ENCODE assay signal across 30 cellular contexts in genomic region chr3:140055032-140055791, GRCh38.
"Had no signal": no experiment of that assay in that cellular context is flagged by ENCODE, and none has a peak within 500 bp of the region (broad histone marks: within the 10 kb centered on the region; RNA-seq: fewer than 3 reads in every experiment).

No MANE protein-coding gene starts in this region.

- H3K4me1 ChIP-seq: ascending aorta had no signal

- H3K27ac Mint-ChIP-seq: activated CD4-positive, alpha-beta T cell treated with anti-CD3 and anti-CD28 coated beads, Interleukin-2, amount 10 ng/mL, durations not matched to agents 24 days and 14 days; activated CD8-positive, alpha-beta T cell treated with anti-CD3 and anti-CD28 coated beads, Interleukin-2, amount 10 ng/mL, durations not matched to agents 7 days and 5 days; activated naive CD4-positive, alpha-beta T cell treated with anti-CD3 and anti-CD28 coated beads, Interleukin-2, amount 10 ng/mL, durations not matched to agents 7 days and 5 days; activated naive CD8-positive, alpha-beta T cell; activated T-helper 1 cell treated with anti-CD3 and anti-CD28 coated beads, Interleukin-12 subunit alpha, Interleukin-12 subunit beta, Interleukin-2, Interleukin-4 antibody, amounts not matched to agents 30 ng/mL and 10 ng/mL and 1 ng/mL, durations not matched to agents 14 hours and 24 hours and 36 hours; IgD-negative memory B cell had no signal

- H3K9me3 ChIP-seq: ascending aorta, MG63, SJCRH30 had no signal

- H3K36me3 ChIP-seq: ascending aorta, cardiac muscle cell, MG63, SJCRH30 had no signal

- H3K36me3 Mint-ChIP-seq: activated naive CD4-positive, alpha-beta T cell treated with anti-CD3 and anti-CD28 coated beads, Interleukin-2, amount 10 ng/mL, durations not matched to agents 7 days and 5 days; activated naive CD8-positive, alpha-beta T cell; IgD-negative memory B cell had no signal

- H3K27me3 Mint-ChIP-seq: activated CD4-positive, alpha-beta T cell treated with anti-CD3 and anti-CD28 coated beads, Interleukin-2, amount 10 ng/mL, durations not matched to agents 24 days and 14 days; activated naive CD4-positive, alpha-beta T cell treated with anti-CD3 and anti-CD28 coated beads, Interleukin-2, amount 10 ng/mL, durations not matched to agents 7 days and 5 days had no signal

- H3K4me3 Mint-ChIP-seq: activated CD4-positive, alpha-beta T cell treated with anti-CD3 and anti-CD28 coated beads, Interleukin-2, amount 10 ng/mL, durations not matched to agents 24 days and 14 days; activated CD8-positive, alpha-beta T cell treated with anti-CD3 and anti-CD28 coated beads, Interleukin-2, amount 10 ng/mL, durations not matched to agents 7 days and 5 days; activated naive CD4-positive, alpha-beta T cell treated with anti-CD3 and anti-CD28 coated beads, Interleukin-2, amount 10 ng/mL, durations not matched to agents 7 days and 5 days; activated naive CD8-positive, alpha-beta T cell; activated T-cell treated with anti-CD3 and anti-CD28 coated beads, Interleukin-2, amount 50 U/mL, for 4 hours; activated T-helper 1 cell treated with anti-CD3 and anti-CD28 coated beads, Interleukin-12 subunit alpha, Interleukin-12 subunit beta, Interleukin-2, Interleukin-4 antibody, amounts not matched to agents 30 ng/mL and 10 ng/mL and 1 ng/mL, durations not matched to agents 14 hours and 24 hours and 36 hours; IgD-negative memory B cell had no signal

- DNase-seq: activated CD4-positive, alpha-beta T cell treated with anti-CD3 and anti-CD28 coated beads, Interleukin-2, amount 10 ng/mL, durations not matched to agents 24 days and 14 days; activated CD4-positive, alpha-beta T cell treated with anti-CD3 and anti-CD28 coated beads, Interleukin-2, amount 50 U/mL, for 4 hours; activated CD8-positive, alpha-beta T cell treated with anti-CD3 and anti-CD28 coated beads, Interleukin-2, amount 10 ng/mL, durations not matched to agents 7 days and 5 days; activated naive CD4-positive, alpha-beta T cell treated with anti-CD3 and anti-CD28 coated beads, Interleukin-2, amount 10 ng/mL, durations not matched to agents 7 days and 5 days; activated T-cell treated with anti-CD3 and anti-CD28 coated beads for 4 hours; activated T-cell treated with anti-CD3 and anti-CD28 coated beads, Interleukin-2, amount 50 U/mL, for 4 hours; amygdala; Kasumi-1; KG1; MG63; NCI-H1048; NCI-H1105 treated with DMSO at 0.1 percent for 48 hours; NCI-H1436; NCI-H187; NCI-H2029 treated with DMSO at 0.1 percent for 48 hours; NCI-H2107; NCI-H226; NCI-H446 treated with DMSO at 0.1 percent for 48 hours; NCI-H69; NCI-H82; SHP77; SJCRH30; T1000 had no signal

- H3K27me3 ChIP-seq: ascending aorta, cardiac muscle cell, SJCRH30 had no signal

- ATAC-seq: activated CD8-positive, alpha-beta T cell treated with anti-CD3 and anti-CD28 coated beads, Interleukin-2, amount 10 ng/mL, durations not matched to agents 7 days and 5 days; activated T-cell treated with anti-CD3 and anti-CD28 coated beads, Interleukin-2, amount 50 U/mL, for 4 hours; Panc1 had no signal

- H3K4me3 ChIP-seq: ascending aorta, cardiac muscle cell, MG63, SJCRH30, SK-N-MC had no signal

- H3K9me3 Mint-ChIP-seq: activated naive CD4-positive, alpha-beta T cell treated with anti-CD3 and anti-CD28 coated beads, Interleukin-2, amount 10 ng/mL, durations not matched to agents 7 days and 5 days; activated T-cell treated with anti-CD3 and anti-CD28 coated beads, Interleukin-2, amount 50 U/mL, for 4 hours; activated T-helper 1 cell treated with anti-CD3 and anti-CD28 coated beads, Interleukin-12 subunit alpha, Interleukin-12 subunit beta, Interleukin-2, Interleukin-4 antibody, amounts not matched to agents 30 ng/mL and 10 ng/mL and 1 ng/mL, durations not matched to agents 14 hours and 24 hours and 36 hours had no signal

- H3K4me1 Mint-ChIP-seq: activated CD4-positive, alpha-beta T cell treated with anti-CD3 and anti-CD28 coated beads, Interleukin-2, amount 10 ng/mL, durations not matched to agents 24 days and 14 days; activated naive CD4-positive, alpha-beta T cell treated with anti-CD3 and anti-CD28 coated beads, Interleukin-2, amount 10 ng/mL, durations not matched to agents 7 days and 5 days had no signal

- H3K27ac ChIP-seq: ascending aorta, cardiac muscle cell, SJCRH30, SK-N-MC had no signal
